8 cellular contexts compared by ENCODE assay signal in genomic region chr6:55953384-55953783, GRCh38.
DNase-seq lines count a peak whose midpoint lies in the region; ATAC-seq and TF ChIP-seq lines count a peak whose summit lies in the region.
"Had no signal": no experiment of that assay in that cellular context is flagged by ENCODE, and none has a peak within 500 bp of the region (broad histone marks: within the 10 kb centered on the region; RNA-seq: fewer than 3 reads in every experiment).

No MANE protein-coding gene starts in this region.

- no peaks in the 10 kb centered on the region for H3K27me3 ChIP-seq in PC-3 (ENCODE audit: low read length)
- H3K27me3 ChIP-seq in naive thymus-derived CD4-positive, alpha-beta T cell (ENCODE audit: control insufficient read depth in 2 of 2, insufficient read depth in 2 of 2, low read length in 2 of 2), result no peaks in the 10 kb centered on the region

- CTCF ChIA-PET in HEK293T (lab: Yijun Ruan, JAX) (interaction anchor here (0.7 to 1.0 kb wide), 3 partner anchors 507 to 677 kb away, joined by 3 to 5 read pairs (median 3); no protein-coding TSS in a partner anchor), PC-3 (lab: Charles Lee) (no interaction called here)
- CTCF ChIA-PET in naive thymus-derived CD4-positive, alpha-beta T cell (lab: Charles Lee), result no interaction called here

- H3K4me3 Mint-ChIP-seq in naive thymus-derived CD4-positive, alpha-beta T cell, result no peak overlapping the region
- H3K4me3 Mint-ChIP-seq: activated naive CD4-positive, alpha-beta T cell treated with anti-CD3 and anti-CD28 coated beads, Interleukin-2, amount 10 ng/mL, durations not matched to agents 7 days and 5 days had no signal

- H3K79me2 ChIP-seq in PC-3 (ENCODE audit: low read length), result no peaks in the 10 kb centered on the region

- no peaks in the 10 kb centered on the region for H3K36me3 Mint-ChIP-seq in naive thymus-derived CD4-positive, alpha-beta T cell
- H3K36me3 Mint-ChIP-seq: activated naive CD4-positive, alpha-beta T cell treated with anti-CD3 and anti-CD28 coated beads, Interleukin-2, amount 10 ng/mL, durations not matched to agents 7 days and 5 days had no signal

- H3K27ac ChIP-seq in PC-3 (ENCODE audit: low read length), result no peak overlapping the region
- no peak overlapping the region for H3K27ac ChIP-seq in naive thymus-derived CD4-positive, alpha-beta T cell (ENCODE audit: low read depth, low read length)

- peaks cover 0 to 9% (median 4%) of the 10 kb centered on the region in 11 donors for H3K9me3 Mint-ChIP-seq in naive thymus-derived CD4-positive, alpha-beta T cell

- H3F3A ChIP-seq in PC-3 (ENCODE audit: low read length, unreplicated experiment), result no peaks in the 10 kb centered on the region

- peak overlapping the region; percentile 40; the same call in 1 of the 2 replicates for H2AFZ ChIP-seq in PC-3 (ENCODE audit: low read length)

- peak overlapping the region; percentile 64 for H3K4me2 ChIP-seq in PC-3 (ENCODE audit: low read length)

- TF ChIP-seq CTCF in PC-3 (conservative IDR thresholded peaks at IDR 0.05; ENCODE audit: low read depth, low read length), result peak; percentile 80
- peak; percentile 51 for TF ChIP-seq CTCF in fibroblast of pulmonary artery (IDR thresholded peaks at IDR 0.05; ENCODE audit: low read length, missing control alignments)

- no TSS peak for BruUV-seq in PC-3 (replicated peaks; lab: Mats Ljungman, UMichigan)

- H3K4me3 ChIP-seq in PC-3 (ENCODE audit: low read length), result peak overlapping the region; percentile 36; the same call in 1 of the 2 replicates
- peak overlapping the region; percentile 6 for H3K4me3 ChIP-seq in fibroblast of pulmonary artery (replicated peaks; ENCODE audit: low read depth, low read length)
- H3K4me3 ChIP-seq in naive thymus-derived CD4-positive, alpha-beta T cell (ENCODE audit: low read length), result no peak overlapping the region

- H3K9ac ChIP-seq in PC-3 (ENCODE audit: low read length), result no peak overlapping the region

- no peaks in the 10 kb centered on the region for H3K9me3 ChIP-seq in PC-3 (ENCODE audit: low read length)
- H3K9me3 ChIP-seq in naive thymus-derived CD4-positive, alpha-beta T cell (ENCODE audit: control insufficient read depth in 2 of 3, low read length in 3 of 3), result peaks cover 0 to 5% (median 0%) of the 10 kb centered on the region in 3 experiments

- H4K20me1 ChIP-seq in PC-3 (ENCODE audit: low read length), result no peaks in the 10 kb centered on the region

- no peaks in the 10 kb centered on the region for H3K36me3 ChIP-seq in PC-3 (ENCODE audit: low read depth, low read length)
- no peaks in the 10 kb centered on the region for H3K36me3 ChIP-seq in naive thymus-derived CD4-positive, alpha-beta T cell (ENCODE audit: control insufficient read depth in 2 of 3, insufficient read depth in 3 of 3, low read length in 3 of 3)

- POLR2A ChIA-PET in HEK293T (lab: Yijun Ruan, JAX), result no interaction called here
- POLR2A ChIA-PET in PC-3 (lab: Charles Lee; ENCODE audit: unreplicated experiment), result no interaction called here
- POLR2A ChIA-PET in naive thymus-derived CD4-positive, alpha-beta T cell (lab: Charles Lee), result no interaction called here

- ATAC-seq in PC-3 (peak; percentile 92), HG03378 (IDR thresholded peaks at IDR 0.05; ENCODE audit: unreplicated experiment) (no peak)
- ATAC-seq in naive thymus-derived CD4-positive, alpha-beta T cell, result no peak

- intact Hi-C loops in PC-3 (cut with micrococcal nuclease), result loop anchor here (1.0 kb wide), 3 partner anchors 67 to 677 kb away; no protein-coding TSS in a partner anchor
- intact Hi-C loops in naive thymus-derived CD4-positive, alpha-beta T cell (cut with micrococcal nuclease), result no loop called here

- H3K4me1 ChIP-seq in PC-3 (ENCODE audit: insufficient read depth, low read length), result no peaks in the 10 kb centered on the region
- no peaks in the 10 kb centered on the region for H3K4me1 ChIP-seq in naive thymus-derived CD4-positive, alpha-beta T cell (ENCODE audit: control insufficient read depth in 2 of 2, insufficient read depth in 2 of 2, low read length in 2 of 2)

- no peak overlapping the region for H3K27ac Mint-ChIP-seq in naive thymus-derived CD4-positive, alpha-beta T cell
- H3K27ac Mint-ChIP-seq: activated naive CD4-positive, alpha-beta T cell treated with anti-CD3 and anti-CD28 coated beads, Interleukin-2, amount 10 ng/mL, durations not matched to agents 7 days and 5 days had no signal

- DNase-seq in HEK293T (ENCODE audit: extremely low spot score) (peak; percentile 11), PC-3 (peak; percentile 76), fibroblast of pulmonary artery (ENCODE audit: low read depth) (peak; percentile 78), smooth muscle cell of the brain vasculature (ENCODE audit: low read depth, low spot score) (peak; percentile 41), GF-D8 (lab: John Stamatoyannopoulos, UW) (no peak)
- no peak for DNase-seq in naive thymus-derived CD4-positive, alpha-beta T cell
- DNase-seq: activated naive CD4-positive, alpha-beta T cell treated with anti-CD3 and anti-CD28 coated beads, Interleukin-2, amount 10 ng/mL, durations not matched to agents 7 days and 5 days had no signal

- no peaks in the 10 kb centered on the region for H3K4me1 Mint-ChIP-seq in naive thymus-derived CD4-positive, alpha-beta T cell
- H3K4me1 Mint-ChIP-seq: activated naive CD4-positive, alpha-beta T cell treated with anti-CD3 and anti-CD28 coated beads, Interleukin-2, amount 10 ng/mL, durations not matched to agents 7 days and 5 days had no signal

- H3K27me3 Mint-ChIP-seq in naive thymus-derived CD4-positive, alpha-beta T cell, result no peaks in the 10 kb centered on the region
- H3K27me3 Mint-ChIP-seq: activated naive CD4-positive, alpha-beta T cell treated with anti-CD3 and anti-CD28 coated beads, Interleukin-2, amount 10 ng/mL, durations not matched to agents 7 days and 5 days had no signal

- no peaks in the 10 kb centered on the region for H3K9me2 ChIP-seq in PC-3 (replicated peaks; ENCODE audit: low read length)

TF ChIP-seq in HEK293T, 16 proteins besides CTCF, POLR2A, EP300 and RAD21:
- TF ChIP-seq SP1 (IDR thresholded peaks at IDR 0.05) (no peak), ZNF384 (IDR thresholded peaks at IDR 0.05) (no peak), CTBP1 (IDR thresholded peaks at IDR 0.05; ENCODE audit: borderline replicate concordance) (no peak), FOXA1 (IDR thresholded peaks at IDR 0.05) (no peak)

Comparison
In these comparisons a context has a peak if more than half of its experiments do, and no peak if none do; other contexts are left out.
1. DNase-seq: peak in HEK293T (single experiment), PC-3 (single experiment), fibroblast of pulmonary artery (single experiment) and smooth muscle cell of the brain vasculature (single experiment); none in GF-D8 (single experiment) and naive thymus-derived CD4-positive, alpha-beta T cell (0 of 9).